8 cellular contexts compared by ENCODE assay signal in the genomic region with DNA sequence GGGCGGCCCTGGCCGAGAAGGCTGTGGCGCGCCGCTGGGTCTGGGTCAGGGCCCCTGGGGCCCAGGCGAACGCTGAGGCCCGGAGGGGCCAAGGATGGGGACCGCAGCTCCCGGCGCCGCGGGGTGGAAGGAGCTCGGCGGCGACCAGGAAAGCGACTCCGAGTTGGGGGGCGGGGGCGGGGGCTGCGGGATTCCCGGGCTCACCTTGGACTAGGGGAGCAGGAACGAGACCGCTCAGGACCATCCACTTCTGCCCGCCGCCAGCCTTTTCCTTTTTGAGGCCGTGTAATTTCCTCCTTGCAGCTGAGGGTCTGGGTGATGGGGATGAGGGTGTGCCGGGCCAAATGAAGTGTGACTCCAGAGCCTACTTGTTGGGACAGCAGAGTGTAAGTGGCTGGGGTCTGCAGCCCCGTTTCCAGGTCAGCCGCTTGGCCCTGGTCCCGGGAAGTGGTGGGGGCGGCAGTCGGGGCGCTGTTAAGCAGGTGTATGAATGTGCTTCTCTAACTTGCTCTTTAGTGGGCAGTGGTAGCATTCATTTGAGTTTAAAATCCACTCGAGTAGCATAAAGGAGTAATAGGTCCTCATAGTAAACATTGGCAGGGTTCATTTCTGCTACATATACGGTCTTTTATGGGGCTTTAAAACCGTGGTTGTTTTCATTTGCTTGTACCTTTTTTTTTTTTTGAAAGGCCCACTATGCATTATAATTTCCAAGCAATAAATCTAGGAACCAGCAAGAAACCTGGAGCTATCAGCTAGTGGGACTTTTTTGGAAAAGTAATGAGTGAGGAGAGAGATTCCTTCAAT. TPM values are rescaled to one million over a fixed set of nuclear protein-coding genes. Genes with fewer than 3 reads are reported as not detected.
DNase-seq lines count a peak whose midpoint lies in the region; ATAC-seq and TF ChIP-seq lines count a peak whose summit lies in the region.

No MANE protein-coding gene starts in this region.

- no peaks in the 10 kb centered on the region for H3K9me3 ChIP-seq in smooth muscle cell (replicated peaks; ENCODE audit: low read depth)

- TF ChIP-seq CTCF in smooth muscle cell (IDR thresholded peaks at IDR 0.05; ENCODE audit: borderline replicate concordance, insufficient read depth, poor library complexity, severe bottlenecking), result no peak

- peak in 9 of 14 donors; percentile 18 to 56 (median 45) for DNase-seq in C1 segment of cervical spinal cord (lab: John Stamatoyannopoulos, UW)
- DNase-seq in GM19240 (ENCODE audit: insufficient read length, low spot score), result peak; percentile 36
- DNase-seq in T47D (ENCODE audit: low read depth in 1 of 2, low spot score in 1 of 2), result peak; percentile 17 to 50
- DNase-seq in inferior parietal cortex (ENCODE audit: extremely low spot score), result peak; percentile 35
- peak; percentile 20 for DNase-seq in smooth muscle cell (lab: John Stamatoyannopoulos, UW; ENCODE audit: unreplicated experiment)
- DNase-seq in GOT3 (lab: John Stamatoyannopoulos, UW), result no peak

- H3K79me2 ChIP-seq in smooth muscle cell (ENCODE audit: low read depth), result peaks cover 29% of the 10 kb centered on the region

- H3K9ac ChIP-seq in smooth muscle cell (ENCODE audit: low read depth), result peak overlapping the region; percentile 54

- peaks cover 20% of the 10 kb centered on the region for H3K4me1 ChIP-seq in smooth muscle cell (ENCODE audit: low read depth)

- WGBS in smooth muscle cell (ENCODE audit: low lambda C conversion rate), result under 1% methylated on average over 34 of the region's 37 CpGs

- H3F3A ChIP-seq in smooth muscle cell (ENCODE audit: low read depth), result no peaks in the 10 kb centered on the region

- ATAC-seq in HG03378 (IDR thresholded peaks at IDR 0.05; ENCODE audit: unreplicated experiment), result peak; percentile 40
- peak; percentile 71 for ATAC-seq in SK-N-SH treated with all-trans-retinoic acid at 6 μM for 48 hours

- peak overlapping the region; percentile 68 for H3K4me3 ChIP-seq in smooth muscle cell

- H4K20me1 ChIP-seq in smooth muscle cell (ENCODE audit: low read depth), result peaks cover 3% of the 10 kb centered on the region

- in situ Hi-C loops in T47D (cut with HindIII; ENCODE audit: low pct_unique_long_range_greater_than_20kb, low sequenced_read_pairs), result no loop called here

- H3K27ac ChIP-seq in smooth muscle cell (ENCODE audit: low read depth), result peak overlapping the region; percentile 90

- H3K4me2 ChIP-seq in smooth muscle cell, result peak overlapping the region; percentile 94

- no peaks in the 10 kb centered on the region for H3K27me3 ChIP-seq in smooth muscle cell (ENCODE audit: low read depth)

- H2AFZ ChIP-seq in smooth muscle cell (ENCODE audit: low read depth), result no peak overlapping the region

- H3K36me3 ChIP-seq in smooth muscle cell (ENCODE audit: low read depth), result no peaks in the 10 kb centered on the region

TF ChIP-seq in SK-N-SH treated with all-trans-retinoic acid at 6 μM for 48 hours, 23 proteins besides CTCF, POLR2A, EP300 and RAD21:
- TF ChIP-seq, protein P1, sequence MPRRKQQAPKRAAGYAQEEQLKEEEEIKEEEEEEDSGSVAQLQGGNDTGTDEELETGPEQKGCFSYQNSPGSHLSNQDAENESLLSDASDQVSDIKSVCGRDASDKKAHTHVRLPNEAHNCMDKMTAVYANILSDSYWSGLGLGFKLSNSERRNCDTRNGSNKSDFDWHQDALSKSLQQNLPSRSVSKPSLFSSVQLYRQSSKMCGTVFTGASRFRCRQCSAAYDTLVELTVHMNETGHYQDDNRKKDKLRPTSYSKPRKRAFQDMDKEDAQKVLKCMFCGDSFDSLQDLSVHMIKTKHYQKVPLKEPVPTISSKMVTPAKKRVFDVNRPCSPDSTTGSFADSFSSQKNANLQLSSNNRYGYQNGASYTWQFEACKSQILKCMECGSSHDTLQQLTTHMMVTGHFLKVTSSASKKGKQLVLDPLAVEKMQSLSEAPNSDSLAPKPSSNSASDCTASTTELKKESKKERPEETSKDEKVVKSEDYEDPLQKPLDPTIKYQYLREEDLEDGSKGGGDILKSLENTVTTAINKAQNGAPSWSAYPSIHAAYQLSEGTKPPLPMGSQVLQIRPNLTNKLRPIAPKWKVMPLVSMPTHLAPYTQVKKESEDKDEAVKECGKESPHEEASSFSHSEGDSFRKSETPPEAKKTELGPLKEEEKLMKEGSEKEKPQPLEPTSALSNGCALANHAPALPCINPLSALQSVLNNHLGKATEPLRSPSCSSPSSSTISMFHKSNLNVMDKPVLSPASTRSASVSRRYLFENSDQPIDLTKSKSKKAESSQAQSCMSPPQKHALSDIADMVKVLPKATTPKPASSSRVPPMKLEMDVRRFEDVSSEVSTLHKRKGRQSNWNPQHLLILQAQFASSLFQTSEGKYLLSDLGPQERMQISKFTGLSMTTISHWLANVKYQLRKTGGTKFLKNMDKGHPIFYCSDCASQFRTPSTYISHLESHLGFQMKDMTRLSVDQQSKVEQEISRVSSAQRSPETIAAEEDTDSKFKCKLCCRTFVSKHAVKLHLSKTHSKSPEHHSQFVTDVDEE (CRISPR knock-in tag; IDR thresholded peaks at IDR 0.05), result no peak
- TF ChIP-seq ESRRG (CRISPR knock-in tag; IDR thresholded peaks at IDR 0.05), result no peak
- TF ChIP-seq CSDC2 (CRISPR knock-in tag; IDR thresholded peaks at IDR 0.05), result no peak
- no peak for TF ChIP-seq ISL1 (CRISPR knock-in tag; IDR thresholded peaks at IDR 0.05)
- TF ChIP-seq, protein P2, sequence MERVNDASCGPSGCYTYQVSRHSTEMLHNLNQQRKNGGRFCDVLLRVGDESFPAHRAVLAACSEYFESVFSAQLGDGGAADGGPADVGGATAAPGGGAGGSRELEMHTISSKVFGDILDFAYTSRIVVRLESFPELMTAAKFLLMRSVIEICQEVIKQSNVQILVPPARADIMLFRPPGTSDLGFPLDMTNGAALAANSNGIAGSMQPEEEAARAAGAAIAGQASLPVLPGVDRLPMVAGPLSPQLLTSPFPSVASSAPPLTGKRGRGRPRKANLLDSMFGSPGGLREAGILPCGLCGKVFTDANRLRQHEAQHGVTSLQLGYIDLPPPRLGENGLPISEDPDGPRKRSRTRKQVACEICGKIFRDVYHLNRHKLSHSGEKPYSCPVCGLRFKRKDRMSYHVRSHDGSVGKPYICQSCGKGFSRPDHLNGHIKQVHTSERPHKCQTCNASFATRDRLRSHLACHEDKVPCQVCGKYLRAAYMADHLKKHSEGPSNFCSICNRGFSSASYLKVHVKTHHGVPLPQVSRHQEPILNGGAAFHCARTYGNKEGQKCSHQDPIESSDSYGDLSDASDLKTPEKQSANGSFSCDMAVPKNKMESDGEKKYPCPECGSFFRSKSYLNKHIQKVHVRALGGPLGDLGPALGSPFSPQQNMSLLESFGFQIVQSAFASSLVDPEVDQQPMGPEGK (CRISPR knock-in tag; IDR thresholded peaks at IDR 0.05; ENCODE audit: borderline replicate concordance), result no peak
- TF ChIP-seq RARB (CRISPR knock-in tag; IDR thresholded peaks at IDR 0.05), result no peak
- TF ChIP-seq ZFP30 (CRISPR knock-in tag; IDR thresholded peaks at IDR 0.05), result no peak
- no peak for TF ChIP-seq ZNF70 (CRISPR knock-in tag; IDR thresholded peaks at IDR 0.05)
- no peak for TF ChIP-seq ZNF565 (CRISPR knock-in tag; conservative IDR thresholded peaks at IDR 0.05; ENCODE audit: low read depth)
- TF ChIP-seq ZNF8 (CRISPR knock-in tag; IDR thresholded peaks at IDR 0.05), result no peak
- TF ChIP-seq ARNTL (CRISPR knock-in tag; IDR thresholded peaks at IDR 0.05; ENCODE audit: borderline replicate concordance, low read depth), result no peak

RNA-seq across cellular contexts. Expression of a gene that starts 0.7 kb away (rescaled TPM):
- total RNA-seq in smooth muscle cell, result 30.5 and 33.3 TPM in 2 replicates
- polyA plus RNA-seq in smooth muscle cell, result 23.8 and 25.1 TPM in 2 replicates

RNA-seq across cellular contexts. Expression of a gene that starts 27.1 kb away (rescaled TPM):
- 16.9 and 19.6 TPM in 2 replicates for total RNA-seq in smooth muscle cell
- polyA plus RNA-seq in smooth muscle cell, result 19.4 and 19.7 TPM in 2 replicates

RNA-seq across cellular contexts. Expression of a gene that starts 27.4 kb away (rescaled TPM):
- 10.4 and 17.4 TPM in 2 replicates for total RNA-seq in smooth muscle cell
- 7.7 and 9.8 TPM in 2 replicates for polyA plus RNA-seq in smooth muscle cell
